ENCODE assay signal across 14 cellular contexts in genomic region chr1:207808911-207809555, GRCh38. TPM values are rescaled to one million over a fixed set of nuclear protein-coding genes. Genes with fewer than 3 reads are reported as not detected.
DNase-seq lines count a peak whose midpoint lies in the region; ATAC-seq and TF ChIP-seq lines count a peak whose summit lies in the region.
"Had no signal": no experiment of that assay in that cellular context is flagged by ENCODE, and none has a peak within 500 bp of the region (broad histone marks: within the 10 kb centered on the region; RNA-seq: fewer than 3 reads in every experiment).

No MANE protein-coding gene starts in this region.

- no peaks in the 10 kb centered on the region for H3K27me3 ChIP-seq in CD4-positive, alpha-beta T cell (ENCODE audit: control insufficient read depth, insufficient read depth, low read length)
- no peaks in the 10 kb centered on the region for H3K27me3 ChIP-seq in RWPE2 (ENCODE audit: insufficient read depth, poor library complexity, severe bottlenecking)
- H3K27me3 ChIP-seq in colonic mucosa = no peaks in the 10 kb centered on the region
- no peaks in the 10 kb centered on the region for H3K27me3 ChIP-seq in gastrocnemius medialis
- H3K27me3 ChIP-seq: pancreas had no signal

- DNase-seq in CD4-positive, alpha-beta T cell = no peak
- DNase-seq in RWPE2 (ENCODE audit: low spot score) = no peak
- no peak for DNase-seq in colonic mucosa
- DNase-seq in gastrocnemius medialis = peak; percentile 2 to 18
- no peak for DNase-seq in G401 (ENCODE audit: low spot score)
- DNase-seq in activated CD4-positive, alpha-beta T cell treated with anti-CD3 and anti-CD28 coated beads for 48 hours = no peak
- DNase-seq: effector CD4-positive, alpha-beta T cell; NCI-H2081; NK-92 treated with Interleukin-12 subunit alpha and Interleukin-12 subunit beta, amount 100 ng/mL, for 24 hours; stimulated activated CD4-positive, alpha-beta T cell treated with anti-CD3 and anti-CD28 coated beads, Interleukin-1b, Interleukin-23, amount 100 ng/mL, for 48 hours had no signal

- CTCF ChIA-PET in CD4-positive, alpha-beta T cell (lab: Charles Lee) = no interaction called here

- no peak for ATAC-seq in CD4-positive, alpha-beta T cell (ENCODE audit: poor library complexity)
- ATAC-seq in RWPE2 (ENCODE audit: low read depth) (no peak), gastrocnemius medialis (no peak), HG02763 (IDR thresholded peaks at IDR 0.05; ENCODE audit: unreplicated experiment) (no peak), HG03378 (IDR thresholded peaks at IDR 0.05; ENCODE audit: unreplicated experiment) (no peak)
- ATAC-seq: pancreas had no signal

- H3K9ac ChIP-seq in colonic mucosa (ENCODE audit: low read depth in 2 of 2, low read length in 2 of 2) = peak overlapping the region in 1 of 2 donors; percentile 51

- H3K27ac ChIP-seq in CD4-positive, alpha-beta T cell (ENCODE audit: low read depth, low read length) = no peak overlapping the region
- peak overlapping the region; percentile 67 for H3K27ac ChIP-seq in RWPE2 (ENCODE audit: poor library complexity, severe bottlenecking)
- peak overlapping the region; percentile 80 for H3K27ac ChIP-seq in colonic mucosa
- H3K27ac ChIP-seq in gastrocnemius medialis = peak overlapping the region; percentile 96 to 100 (median 99)
- H3K27ac ChIP-seq: SK-N-MC had no signal

- H3K4me3 ChIP-seq in RWPE2 (ENCODE audit: severe bottlenecking) (no peak overlapping the region), colonic mucosa (no peak overlapping the region), gastrocnemius medialis (peak overlapping the region in 1 of 4 donors; percentile 64)
- H3K4me3 ChIP-seq: pancreas, SK-N-MC had no signal

- H3K9me3 Mint-ChIP-seq in CD4-positive, alpha-beta T cell = no peaks in the 10 kb centered on the region

- peaks cover 64% of the 10 kb centered on the region for H3K4me1 Mint-ChIP-seq in CD4-positive, alpha-beta T cell (ENCODE audit: low read depth)

- POLR2A ChIA-PET in CD4-positive, alpha-beta T cell (lab: Charles Lee) = no interaction called here

- peaks cover 99% of the 10 kb centered on the region for H3K36me3 Mint-ChIP-seq in CD4-positive, alpha-beta T cell (ENCODE audit: low read depth)

- no peak for TF ChIP-seq CTCF in CD4-positive, alpha-beta T cell (IDR thresholded peaks at IDR 0.05)
- TF ChIP-seq CTCF in RWPE2 (IDR thresholded peaks at IDR 0.05; ENCODE audit: poor library complexity, severe bottlenecking) (no peak), colonic mucosa (IDR thresholded peaks at IDR 0.05) (no peak), gastrocnemius medialis (IDR thresholded peaks at IDR 0.05 in 4 of 5, conservative IDR thresholded peaks at IDR 0.05 in 1 of 5) (no peak)

- no peak overlapping the region for H3K4me3 Mint-ChIP-seq in CD4-positive, alpha-beta T cell

- H3K27ac Mint-ChIP-seq in CD4-positive, alpha-beta T cell = peak overlapping the region; percentile 77

- intact Hi-C loops in CD4-positive, alpha-beta T cell (cut with DNase I, micrococcal nuclease) = no loop called here
- intact Hi-C loops in colonic mucosa (cut with DNase I) (no loop called here), gastrocnemius medialis (cut with DNase I; ENCODE audit: low total_unique reads) (loop anchor here (10.0 kb wide), 1 partner anchor 426 kb away; no protein-coding TSS in a partner anchor)

- no peak for TF ChIP-seq POLR2A in gastrocnemius medialis (IDR thresholded peaks at IDR 0.05)

- no peaks in the 10 kb centered on the region for H3K27me3 Mint-ChIP-seq in CD4-positive, alpha-beta T cell

- in situ Hi-C loops in gastrocnemius medialis (cut with MboI; ENCODE audit: low sequenced_read_pairs in 4 of 4) (loop anchor here in 1 of 4 donors (25.0 kb wide), 1 partner anchor 1122 kb away; the partner anchor contains the start of gene MAPKAPK2), G401 (cut with HindIII; ENCODE audit: low sequenced_read_pairs) (no loop called here)

- H3K9me3 ChIP-seq in CD4-positive, alpha-beta T cell (ENCODE audit: control insufficient read depth, low read length) = no peaks in the 10 kb centered on the region
- H3K9me3 ChIP-seq in RWPE2 (ENCODE audit: severe bottlenecking) = no peaks in the 10 kb centered on the region
- H3K9me3 ChIP-seq in colonic mucosa = no peaks in the 10 kb centered on the region
- H3K9me3 ChIP-seq in gastrocnemius medialis = no peaks in the 10 kb centered on the region
- H3K9me3 ChIP-seq: pancreas had no signal

- H3K36me3 ChIP-seq in RWPE2 (ENCODE audit: low read depth) = peaks cover 18% of the 10 kb centered on the region
- no peaks in the 10 kb centered on the region for H3K36me3 ChIP-seq in colonic mucosa
- H3K36me3 ChIP-seq in gastrocnemius medialis = peaks cover 8 to 73% of the 10 kb centered on the region in 2 donors

- H3K4me1 ChIP-seq in RWPE2 (ENCODE audit: insufficient read depth, poor library complexity, severe bottlenecking) = peaks cover 21% of the 10 kb centered on the region
- peaks cover 27% of the 10 kb centered on the region for H3K4me1 ChIP-seq in colonic mucosa
- H3K4me1 ChIP-seq in gastrocnemius medialis = peaks cover 90 to 96% of the 10 kb centered on the region in 2 donors

RNA-seq across cellular contexts. Expression of gene CD46, which starts 57.2 kb away (rescaled TPM):
- total RNA-seq in CD4-positive, alpha-beta T cell = 100 to 1,000 TPM; 111 to 115 TPM
- total RNA-seq in colonic mucosa (100 to 1,000 TPM; 148 to 282 TPM), gastrocnemius medialis (100 to 1,000 TPM in 2 of 4 donors, 10 to 100 TPM in 2; 42.1 to 101 (median 80.2) TPM)
- total RNA-seq in G401 (2014; rRNA removed; shearing (Covaris generic)) = 48.7 and 54.9 TPM in 2 replicates

Comparison
In these comparisons a context has a peak if more than half of its experiments do, and no peak if none do; other contexts are left out.
1. DNase-seq: peak in gastrocnemius medialis (2 of 2); none in CD4-positive, alpha-beta T cell (0 of 10), RWPE2 (single experiment), colonic mucosa (single experiment), G401 (single experiment) and activated CD4-positive, alpha-beta T cell treated with anti-CD3 and anti-CD28 coated beads for 48 hours (single experiment).